32 cellular contexts compared by ENCODE assay signal in the genomic region with DNA sequence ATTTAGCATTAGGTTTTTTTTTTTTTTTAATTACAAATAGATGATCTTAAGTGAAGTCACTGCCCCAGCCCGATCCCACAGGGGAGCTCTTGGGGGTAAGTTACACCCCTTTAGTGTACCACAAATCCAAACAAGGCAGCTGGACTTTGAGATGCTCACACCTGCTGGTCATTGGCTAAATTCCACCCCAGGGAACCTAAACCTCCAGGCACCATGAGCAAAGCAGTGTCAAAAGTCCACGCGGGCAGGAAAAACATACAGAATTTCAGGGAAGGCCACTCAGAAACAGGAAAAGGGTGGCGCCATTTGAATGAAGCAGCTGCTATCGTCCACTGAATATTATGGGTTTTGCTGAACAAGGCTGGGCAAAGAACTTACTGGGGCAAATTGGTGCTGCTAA. TPM values are rescaled to one million over a fixed set of nuclear protein-coding genes. Genes with fewer than 3 reads are reported as not detected.
"Had no signal": no experiment of that assay in that cellular context is flagged by ENCODE, and none has a peak within 500 bp of the region (broad histone marks: within the 10 kb centered on the region; RNA-seq: fewer than 3 reads in every experiment).

No MANE protein-coding gene starts in this region.

- H3K9me3 ChIP-seq: esophagus muscularis mucosa, heart right ventricle, ovary, psoas muscle, sigmoid colon, spleen, testis, tibial artery, upper lobe of left lung had no signal

- H3K4me3 ChIP-seq: coronary artery, esophagus muscularis mucosa, heart right ventricle, lung, ovary, psoas muscle, sigmoid colon, spleen, testis, tibial artery, upper lobe of left lung had no signal

- H3K27me3 ChIP-seq: esophagus muscularis mucosa, ovary, sigmoid colon, testis, tibial artery, upper lobe of left lung had no signal

- H3K4me1 ChIP-seq: psoas muscle, spleen, upper lobe of left lung had no signal

- DNase-seq: dermis blood vessel endothelial cell; effector memory CD4-positive, alpha-beta T cell; foreskin melanocyte; glutamatergic neuron; hippocampal formation; left colon; left ventricle myocardium superior; natural killer cell; occipital lobe; ovary; posterior cingulate gyrus; psoas muscle; right cardiac atrium; sigmoid colon; spleen; stimulated activated CD4-positive, alpha-beta T cell treated with anti-CD3 and anti-CD28 coated beads, Interleukin-4, amount 100 ng/mL, for 4 hours; stimulated activated naive CD8-positive, alpha-beta T cell treated with anti-CD3 and anti-CD28 coated beads, Interleukin-15, Interleukin-2, amounts not matched to agents 100 U/mL and 50 U/mL, for 24 hours; substantia nigra; testis; tibial artery; upper lobe of left lung had no signal

- H3K36me3 ChIP-seq: esophagus muscularis mucosa, heart right ventricle, ovary, sigmoid colon, spleen, tibial artery, upper lobe of left lung had no signal

- H3K27ac ChIP-seq: coronary artery, esophagus muscularis mucosa, heart right ventricle, ovary, psoas muscle, sigmoid colon, spleen, testis, tibial artery, upper lobe of left lung had no signal

RNA-seq across cellular contexts. Expression of a gene that starts 30.9 kb away (rescaled TPM):
- total RNA-seq: dermis blood vessel endothelial cell, endothelial cell of umbilical vein, epithelial cell of proximal tubule, esophagus muscularis mucosa, kidney epithelial cell, left colon, left ventricle myocardium superior, lung, mononuclear cell, natural killer cell, occipital lobe, psoas muscle, renal cortical epithelial cell, right cardiac atrium, skeletal muscle tissue, spleen, upper lobe of left lung had no signal
- polyA plus RNA-seq: endothelial cell of umbilical vein, heart right ventricle, lung, neural cell, psoas muscle, right cardiac atrium, sigmoid colon, spleen had no signal
